ENCODE assay signal across 18 cellular contexts in the genomic region with DNA sequence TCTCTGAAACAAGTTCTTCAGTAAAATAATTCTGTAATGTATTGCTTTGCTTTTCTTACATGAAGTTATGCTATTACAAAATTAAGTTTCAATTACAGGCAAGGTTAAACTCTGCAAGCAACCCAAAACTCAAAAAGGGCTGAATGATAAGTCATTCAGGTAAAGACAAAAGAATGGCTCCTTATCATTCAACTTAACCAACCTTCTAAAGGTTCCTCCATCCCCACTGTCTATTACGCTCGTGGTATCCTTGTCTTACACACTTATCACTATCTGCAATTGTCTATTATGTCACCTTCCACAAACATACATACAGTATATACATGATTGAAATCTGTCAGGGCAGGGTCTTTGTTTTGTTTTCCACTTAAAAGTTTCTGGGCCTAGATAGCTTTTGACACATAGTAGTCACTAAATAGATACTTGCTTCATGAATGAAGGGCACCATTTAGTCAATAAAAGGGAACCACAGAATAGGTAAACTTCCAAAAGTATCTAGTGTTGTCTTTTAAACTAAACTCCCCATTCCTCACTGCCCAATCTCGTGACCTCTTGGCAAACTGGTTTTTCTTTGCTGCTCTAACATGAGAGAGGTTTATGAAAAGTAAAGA. TPM values are rescaled to one million over a fixed set of nuclear protein-coding genes. Genes with fewer than 3 reads are reported as not detected.
DNase-seq lines count a peak whose midpoint lies in the region; ATAC-seq, FAIRE-seq and TF ChIP-seq lines count a peak whose summit lies in the region.
"Had no signal": no experiment of that assay in that cellular context is flagged by ENCODE, and none has a peak within 500 bp of the region (broad histone marks: within the 10 kb centered on the region; RNA-seq: fewer than 3 reads in every experiment).

No MANE protein-coding gene starts in this region.

- no peaks in the 10 kb centered on the region for H3K9me3 Mint-ChIP-seq in CD4-positive, CD25-positive, alpha-beta regulatory T cell
- no peaks in the 10 kb centered on the region for H3K9me3 Mint-ChIP-seq in mesothelial cell of epicardium
- H3K9me3 Mint-ChIP-seq: activated B cell treated with CpG ODN at 0.5 μM for 24 hours had no signal

- TF ChIP-seq CTCF in mesothelial cell of epicardium (IDR thresholded peaks at IDR 0.05; ENCODE audit: unreplicated experiment) = no peak
- no peak for TF ChIP-seq CTCF in lower leg skin (IDR thresholded peaks at IDR 0.05)

- no peak for ATAC-seq in CD4-positive, CD25-positive, alpha-beta regulatory T cell (ENCODE audit: low read depth in 2 of 2)
- ATAC-seq: left lung, Panc1 had no signal

- H3K23ac ChIP-seq in neuronal stem cell (ENCODE audit: low read depth, low read length, poor library complexity) = no peak overlapping the region

- no peak overlapping the region for H2BK12ac ChIP-seq in neuronal stem cell (ENCODE audit: low read length)

- H3K9ac ChIP-seq in SK-N-MC (ENCODE audit: insufficient read length) (no peak overlapping the region), neuronal stem cell (ENCODE audit: low read depth, low read length, poor library complexity) (no peak overlapping the region)
- H3K9ac ChIP-seq: BLaER1 treated with 17β-estradiol and CSF1 and Interleukin-3, amounts not matched to agents 10 nM and 100 nM had no signal

- no peak overlapping the region for H2BK120ac ChIP-seq in neuronal stem cell (ENCODE audit: low read depth, low read length)

- peaks cover 54% of the 10 kb centered on the region for H3K36me3 Mint-ChIP-seq in CD4-positive, CD25-positive, alpha-beta regulatory T cell
- peaks cover 51% of the 10 kb centered on the region for H3K36me3 Mint-ChIP-seq in mesothelial cell of epicardium

- H2BK15ac ChIP-seq in neuronal stem cell (ENCODE audit: low read length) = no peak overlapping the region

- no peak for FAIRE-seq in GM12891 (lab: Jason Lieb, UNC)

- H3K27ac Mint-ChIP-seq in CD4-positive, CD25-positive, alpha-beta regulatory T cell = peak overlapping the region in 2 of 3 donors; percentile 10 to 43
- peak overlapping the region; percentile 68 for H3K27ac Mint-ChIP-seq in mesothelial cell of epicardium
- H3K27ac Mint-ChIP-seq: activated B cell treated with CpG ODN at 0.5 μM for 24 hours had no signal

- no peak overlapping the region for H3K14ac ChIP-seq in neuronal stem cell (ENCODE audit: low read length)

- H3K27me3 ChIP-seq in CD4-positive, CD25-positive, alpha-beta regulatory T cell (ENCODE audit: control insufficient read depth, insufficient read depth, low read length) = no peaks in the 10 kb centered on the region
- no peaks in the 10 kb centered on the region for H3K27me3 ChIP-seq in neuronal stem cell (ENCODE audit: control insufficient read depth in 3 of 3, insufficient read depth in 3 of 3, low read depth in 1 of 3, low read length in 3 of 3)
- H3K27me3 ChIP-seq: BLaER1 treated with 17β-estradiol and CSF1 and Interleukin-3, amounts not matched to agents 10 nM and 100 nM; left lung had no signal

- intact Hi-C loops in lower leg skin (cut with DNase I; ENCODE audit: low total_unique reads) = no loop called here

- H3K4me3 ChIP-seq in CD4-positive, CD25-positive, alpha-beta regulatory T cell (ENCODE audit: low read depth, low read length) = no peak overlapping the region
- no peak overlapping the region for H3K4me3 ChIP-seq in SK-N-MC
- H3K4me3 ChIP-seq in neuronal stem cell (ENCODE audit: low read length in 2 of 2) = no peak overlapping the region
- no peak overlapping the region for H3K4me3 ChIP-seq in lower leg skin (ENCODE audit: low read depth, poor library complexity, severe bottlenecking)
- H3K4me3 ChIP-seq: BLaER1 treated with 17β-estradiol and CSF1 and Interleukin-3, amounts not matched to agents 10 nM and 100 nM; left lung had no signal

- no peak overlapping the region for H4K8ac ChIP-seq in neuronal stem cell (ENCODE audit: low read depth, low read length)

- H2BK5ac ChIP-seq in neuronal stem cell (ENCODE audit: low read length) = no peak overlapping the region

- H2AFZ ChIP-seq in neuronal stem cell (ENCODE audit: low read length) = no peak overlapping the region

- no peaks in the 10 kb centered on the region for H3K27me3 Mint-ChIP-seq in CD4-positive, CD25-positive, alpha-beta regulatory T cell
- no peaks in the 10 kb centered on the region for H3K27me3 Mint-ChIP-seq in mesothelial cell of epicardium (ENCODE audit: low read depth)
- H3K27me3 Mint-ChIP-seq: activated B cell treated with CpG ODN at 0.5 μM for 24 hours had no signal

- no peaks in the 10 kb centered on the region for H3K79me1 ChIP-seq in neuronal stem cell (ENCODE audit: low read depth, low read length)

- no peak overlapping the region for H3K4me2 ChIP-seq in neuronal stem cell (ENCODE audit: insufficient read depth, low read length, poor library complexity, severe bottlenecking)
- H3K4me2 ChIP-seq: BLaER1 treated with 17β-estradiol and CSF1 and Interleukin-3, amounts not matched to agents 10 nM and 100 nM had no signal

- peaks cover 19 to 38% (median 34%) of the 10 kb centered on the region in 4 donors for H3K4me1 Mint-ChIP-seq in CD4-positive, CD25-positive, alpha-beta regulatory T cell
- peaks cover 20% of the 10 kb centered on the region for H3K4me1 Mint-ChIP-seq in mesothelial cell of epicardium

- TF ChIP-seq POLR2A in GM12891 (IDR thresholded peaks at IDR 0.05; ENCODE audit: low read depth, low read length) (peak; percentile 62; the same call in 1 of the 2 replicates), lower leg skin (IDR thresholded peaks at IDR 0.05) (no peak)

- peak overlapping the region in 1 of 4 donors; percentile 22 for H3K4me3 Mint-ChIP-seq in CD4-positive, CD25-positive, alpha-beta regulatory T cell
- no peak overlapping the region for H3K4me3 Mint-ChIP-seq in mesothelial cell of epicardium
- H3K4me3 Mint-ChIP-seq: activated B cell treated with CpG ODN at 0.5 μM for 24 hours had no signal

- no peak for DNase-seq in CD4-positive, CD25-positive, alpha-beta regulatory T cell
- DNase-seq in GM12891 (ENCODE audit: insufficient read length, low spot score) = no peak
- DNase-seq in SK-N-MC (ENCODE audit: low read depth, low spot score) = no peak
- DNase-seq in mesothelial cell of epicardium (ENCODE audit: low spot score in 2 of 2, unreplicated experiment in 2 of 2) = no peak
- no peak for DNase-seq in RKO (ENCODE audit: low spot score)
- DNase-seq in neuronal stem cell (ENCODE audit: low spot score) = no peak
- DNase-seq in lower leg skin (ENCODE audit: low spot score in 2 of 2) = no peak
- DNase-seq: activated B cell treated with CpG ODN at 0.5 μM for 24 hours; cerebellar nuclear complex; DMS79 treated with DMSO at 0.1 percent for 48 hours; GOT3; left lung; NCI-H2107; NCI-H526 treated with DMSO at 0.1 percent for 48 hours; stimulated activated CD4-positive, alpha-beta T cell treated with anti-CD3 and anti-CD28 coated beads, Interleukin-15, amount 100 ng/mL, for 24 hours; substantia nigra had no signal

- no peaks in the 10 kb centered on the region for H3K9me3 ChIP-seq in CD4-positive, CD25-positive, alpha-beta regulatory T cell (ENCODE audit: control insufficient read depth in 2 of 2, low read length in 2 of 2)
- no peaks in the 10 kb centered on the region for H3K9me3 ChIP-seq in SK-N-MC (ENCODE audit: low read depth, low read length)
- H3K9me3 ChIP-seq in neuronal stem cell (replicated peaks in 1 of 2; ENCODE audit: control insufficient read depth in 2 of 2, insufficient read depth in 1 of 2, low read depth in 1 of 2, low read length in 2 of 2) = peaks cover 0 to 1% of the 10 kb centered on the region in 2 donors
- H3K9me3 ChIP-seq: BLaER1 treated with 17β-estradiol and CSF1 and Interleukin-3, amounts not matched to agents 10 nM and 100 nM; left lung had no signal

- H3K4ac ChIP-seq in neuronal stem cell (ENCODE audit: low read length) = no peak overlapping the region

- WGBS in neuronal stem cell (ENCODE audit: extremely low coverage in 2 of 2, insufficient read length in 2 of 2, insufficient replicate concordance in 1 of 2), 2 donors = no CpG with 5 or more reads among the region's 3 CpGs
- WGBS in lower leg skin, 2 donors = 87 to 88% methylated on average over 3 of the region's 3 CpGs

- H3K27ac ChIP-seq in CD4-positive, CD25-positive, alpha-beta regulatory T cell (ENCODE audit: insufficient read depth, low read length, poor library complexity, severe bottlenecking) = no peak overlapping the region
- H3K27ac ChIP-seq in SK-N-MC (peak overlapping the region; percentile 81), neuronal stem cell (replicated peaks; ENCODE audit: low read length) (no peak overlapping the region)
- H3K27ac ChIP-seq: BLaER1 treated with 17β-estradiol and CSF1 and Interleukin-3, amounts not matched to agents 10 nM and 100 nM; left lung had no signal

- H3K18ac ChIP-seq in neuronal stem cell (ENCODE audit: low read length) = no peak overlapping the region

- no peak overlapping the region for H4K91ac ChIP-seq in neuronal stem cell (ENCODE audit: low read depth, low read length, poor library complexity)

- H3K4me1 ChIP-seq in CD4-positive, CD25-positive, alpha-beta regulatory T cell (ENCODE audit: control insufficient read depth, insufficient read depth, low read length, poor library complexity, severe bottlenecking) = peaks cover 11% of the 10 kb centered on the region
- H3K4me1 ChIP-seq in neuronal stem cell (ENCODE audit: control insufficient read depth in 2 of 2, insufficient read depth in 1 of 2, low read depth in 1 of 2, low read length in 2 of 2) = peaks cover 2 to 4% of the 10 kb centered on the region in 2 donors

- H2AK5ac ChIP-seq in neuronal stem cell (ENCODE audit: low read depth, low read length) = no peak overlapping the region

- peaks cover 69% of the 10 kb centered on the region for H3K36me3 ChIP-seq in CD4-positive, CD25-positive, alpha-beta regulatory T cell (ENCODE audit: control insufficient read depth, insufficient read depth, low read length)
- H3K36me3 ChIP-seq in SK-N-MC (ENCODE audit: insufficient read depth, low read length) = peaks cover 81% of the 10 kb centered on the region
- peaks cover 51 to 82% of the 10 kb centered on the region in 2 donors for H3K36me3 ChIP-seq in neuronal stem cell (replicated peaks in 1 of 2; ENCODE audit: control insufficient read depth in 2 of 2, insufficient read depth in 2 of 2, low read length in 2 of 2)

RNA-seq across cellular contexts. Expression of a gene that starts 6.9 kb away (rescaled TPM):
- total RNA-seq in CD4-positive, CD25-positive, alpha-beta regulatory T cell = 1,729 TPM
- 1,000 to 10,000 TPM; 1,921 to 2,513 (median 2,239) TPM for polyA plus RNA-seq in CD4-positive, CD25-positive, alpha-beta regulatory T cell
- 8,772 TPM for polyA plus RNA-seq in GM12891 (2012; ENCODE audit: low read depth, missing spikeins)
- total RNA-seq in mesothelial cell of epicardium (1,420 to 1,502 TPM (median 1,461 TPM) in 3 replicates), lower leg skin (100 to 1,000 TPM; 202 to 750 (median 389) TPM)
- 6,697 TPM for polyA plus RNA-seq in neuronal stem cell (2013, experiment 1 of 2)
- 6,922 TPM for polyA plus RNA-seq in neuronal stem cell (2013, experiment 2 of 2)

RNA-seq across cellular contexts. Expression of a gene that starts 13.0 kb away (rescaled TPM):
- total RNA-seq in CD4-positive, CD25-positive, alpha-beta regulatory T cell = 2.8 TPM
- polyA plus RNA-seq in CD4-positive, CD25-positive, alpha-beta regulatory T cell = 1 to 10 TPM; 3.7 to 5.8 (median 5.1) TPM
- polyA plus RNA-seq in GM12891 (2012; ENCODE audit: low read depth, missing spikeins) = 1.7 TPM
- total RNA-seq in mesothelial cell of epicardium (1.3 to 1.5 TPM (median 1.4 TPM) in 3 replicates), lower leg skin (1 to 10 TPM; 2.2 to 5.4 (median 3.6) TPM)
- 0.01 TPM for polyA plus RNA-seq in neuronal stem cell (2013, experiment 1 of 2)
- polyA plus RNA-seq in neuronal stem cell (2013, experiment 2 of 2) = not detected

RNA-seq across cellular contexts. Expression of a gene that starts 30.0 kb away (rescaled TPM):
- 102 TPM for total RNA-seq in CD4-positive, CD25-positive, alpha-beta regulatory T cell
- polyA plus RNA-seq in CD4-positive, CD25-positive, alpha-beta regulatory T cell = 10 to 100 TPM; 34.1 to 55.8 (median 43.5) TPM
- 16.2 TPM for polyA plus RNA-seq in GM12891 (2012; ENCODE audit: low read depth, missing spikeins)
- total RNA-seq in mesothelial cell of epicardium (56.3 to 60.4 TPM (median 57.7 TPM) in 3 replicates), lower leg skin (10 to 100 TPM; 44.8 to 60.0 (median 54.9) TPM)
- polyA plus RNA-seq in neuronal stem cell (2013, experiment 1 of 2) = 18.9 TPM
- 18.7 TPM for polyA plus RNA-seq in neuronal stem cell (2013, experiment 2 of 2)
